11 cellular contexts compared by ENCODE assay signal in genomic region chr3:127699098-127699945, GRCh38. TPM values are rescaled to one million over a fixed set of nuclear protein-coding genes. Genes with fewer than 3 reads are reported as not detected.
DNase-seq lines count a peak whose midpoint lies in the region; ATAC-seq lines count a peak whose summit lies in the region.
"Had no signal": no experiment of that assay in that cellular context is flagged by ENCODE, and none has a peak within 500 bp of the region (broad histone marks: within the 10 kb centered on the region; RNA-seq: fewer than 3 reads in every experiment).

No MANE protein-coding gene starts in this region.

- WGBS in esophagus, 2 donors: 65 to 72% methylated on average over 5 of the region's 5 CpGs
- no CpG with 5 or more reads among the region's 5 CpGs for WGBS in neuronal stem cell (ENCODE audit: extremely low coverage in 2 of 2, insufficient read length in 2 of 2, insufficient replicate concordance in 1 of 2), 2 donors

- H3K79me1 ChIP-seq in neuronal stem cell (ENCODE audit: low read depth, low read length): no peaks in the 10 kb centered on the region

- H3K4me2 ChIP-seq in neuronal stem cell (ENCODE audit: insufficient read depth, low read length, poor library complexity, severe bottlenecking): no peak overlapping the region

- peak overlapping the region; percentile 46 for H2BK15ac ChIP-seq in neuronal stem cell (ENCODE audit: low read length)

- DNase-seq in cardiac septum (ENCODE audit: low spot score) (peak; percentile 44), left ventricle myocardium superior (no peak), neuronal stem cell (ENCODE audit: low spot score) (no peak), HK-2 (ENCODE audit: unreplicated experiment) (no peak)
- DNase-seq in activated CD8-positive, alpha-beta T cell treated with anti-CD3 and anti-CD28 coated beads, Interleukin-2, amount 10 ng/mL, durations not matched to agents 7 days and 5 days: no peak
- DNase-seq: activated CD4-positive, alpha-beta T cell treated with anti-CD3 and anti-CD28 coated beads for 1 hour; activated naive CD4-positive, alpha-beta T cell treated with anti-CD3 and anti-CD28 coated beads, Interleukin-2, amount 50 U/mL, for 16 hours; NCI-H1417 treated with DMSO at 0.1 percent for 48 hours had no signal

- no peak overlapping the region for H3K14ac ChIP-seq in neuronal stem cell (ENCODE audit: low read length)

- no peak overlapping the region for H4K91ac ChIP-seq in neuronal stem cell (ENCODE audit: low read depth, low read length, poor library complexity)

- H3K4me1 Mint-ChIP-seq in activated CD8-positive, alpha-beta T cell treated with anti-CD3 and anti-CD28 coated beads, Interleukin-2, amount 10 ng/mL, durations not matched to agents 7 days and 5 days (ENCODE audit: low read depth): peaks cover 9% of the 10 kb centered on the region

- no peak overlapping the region for H3K27ac Mint-ChIP-seq in activated CD8-positive, alpha-beta T cell treated with anti-CD3 and anti-CD28 coated beads, Interleukin-2, amount 10 ng/mL, durations not matched to agents 7 days and 5 days

- peak overlapping the region; percentile 49 for H3K23ac ChIP-seq in neuronal stem cell (ENCODE audit: low read depth, low read length, poor library complexity)

- H3K36me3 Mint-ChIP-seq in activated CD8-positive, alpha-beta T cell treated with anti-CD3 and anti-CD28 coated beads, Interleukin-2, amount 10 ng/mL, durations not matched to agents 7 days and 5 days (ENCODE audit: low read depth): no peaks in the 10 kb centered on the region

- H3K9me3 Mint-ChIP-seq in activated CD8-positive, alpha-beta T cell treated with anti-CD3 and anti-CD28 coated beads, Interleukin-2, amount 10 ng/mL, durations not matched to agents 7 days and 5 days (ENCODE audit: insufficient read depth): no peaks in the 10 kb centered on the region

- no peak overlapping the region for H3K4ac ChIP-seq in neuronal stem cell (ENCODE audit: low read length)

- H2BK120ac ChIP-seq in neuronal stem cell (ENCODE audit: low read depth, low read length): peak overlapping the region; percentile 57

- H3K18ac ChIP-seq in neuronal stem cell (ENCODE audit: low read length): peak overlapping the region; percentile 44

- H3K27me3 ChIP-seq in esophagus (ENCODE audit: control insufficient read depth in 1 of 2, insufficient read depth in 2 of 2, low read length in 2 of 2) (no peaks in the 10 kb centered on the region), neuronal stem cell (ENCODE audit: control insufficient read depth in 3 of 3, insufficient read depth in 3 of 3, low read depth in 1 of 3, low read length in 3 of 3) (no peaks in the 10 kb centered on the region)

- intact Hi-C loops in cardiac septum (cut with DNase I) (loop anchor here (5.0 kb wide), 2 partner anchors 213 to 263 kb away; no protein-coding TSS in a partner anchor), left ventricle myocardium superior (cut with micrococcal nuclease) (loop anchor here (5.0 to 10.0 kb wide), 2 partner anchors 45 to 123 kb away; partner anchors contain the start of gene MGLL)

- H4K8ac ChIP-seq in neuronal stem cell (ENCODE audit: low read depth, low read length): no peak overlapping the region

- peak overlapping the region; percentile 86 for H2BK12ac ChIP-seq in neuronal stem cell (ENCODE audit: low read length)

- H2AK5ac ChIP-seq in neuronal stem cell (ENCODE audit: low read depth, low read length): peak overlapping the region; percentile 91

- CTCF ChIA-PET in activated CD8-positive, alpha-beta T cell treated with anti-CD3 and anti-CD28 coated beads, Interleukin-2, amount 10 ng/mL, durations not matched to agents 7 days and 5 days (lab: Charles Lee): interaction anchor here (1.7 kb wide), 1 partner anchor 124 kb away, joined by 7 read pairs; no protein-coding TSS in a partner anchor

- H3K9me3 ChIP-seq in esophagus (ENCODE audit: control insufficient read depth in 2 of 2, insufficient read depth in 1 of 2, low read depth in 1 of 2, low read length in 1 of 2) (no peaks in the 10 kb centered on the region), neuronal stem cell (replicated peaks in 1 of 2; ENCODE audit: control insufficient read depth in 2 of 2, insufficient read depth in 1 of 2, low read depth in 1 of 2, low read length in 2 of 2) (no peaks in the 10 kb centered on the region)

- peaks cover 4% of the 10 kb centered on the region for H3K27me3 Mint-ChIP-seq in activated CD8-positive, alpha-beta T cell treated with anti-CD3 and anti-CD28 coated beads, Interleukin-2, amount 10 ng/mL, durations not matched to agents 7 days and 5 days (ENCODE audit: low read depth)

- H3K4me3 Mint-ChIP-seq in activated CD8-positive, alpha-beta T cell treated with anti-CD3 and anti-CD28 coated beads, Interleukin-2, amount 10 ng/mL, durations not matched to agents 7 days and 5 days: no peak overlapping the region

- H3K36me3 ChIP-seq in esophagus (ENCODE audit: control insufficient read depth in 2 of 2, insufficient read depth in 2 of 2, low read length in 1 of 2): peaks cover 0 to 4% of the 10 kb centered on the region in 2 donors
- H3K36me3 ChIP-seq in neuronal stem cell (replicated peaks in 1 of 2; ENCODE audit: control insufficient read depth in 2 of 2, insufficient read depth in 2 of 2, low read length in 2 of 2): no peaks in the 10 kb centered on the region

- peak overlapping the region; percentile 69 to 90 for H3K27ac ChIP-seq in esophagus (ENCODE audit: low read depth in 2 of 2, low read length in 1 of 2)
- no peak overlapping the region for H3K27ac ChIP-seq in neuronal stem cell (replicated peaks; ENCODE audit: low read length)

- H2AFZ ChIP-seq in neuronal stem cell (ENCODE audit: low read length): no peak overlapping the region

- POLR2A ChIA-PET in activated CD8-positive, alpha-beta T cell treated with anti-CD3 and anti-CD28 coated beads, Interleukin-2, amount 10 ng/mL, durations not matched to agents 7 days and 5 days (lab: Charles Lee): no interaction called here

- H3K4me1 ChIP-seq in esophagus (ENCODE audit: control insufficient read depth in 2 of 2, insufficient read depth in 2 of 2, low read length in 1 of 2) (peaks cover 0 to 26% of the 10 kb centered on the region in 2 donors), neuronal stem cell (ENCODE audit: control insufficient read depth in 2 of 2, insufficient read depth in 1 of 2, low read depth in 1 of 2, low read length in 2 of 2) (peaks cover 3 to 11% of the 10 kb centered on the region in 2 donors)

- H3K4me3 ChIP-seq in esophagus (ENCODE audit: low read depth in 1 of 2, low read length in 2 of 2) (no peak overlapping the region), neuronal stem cell (ENCODE audit: low read length in 2 of 2) (no peak overlapping the region)

- H3K9ac ChIP-seq in neuronal stem cell (ENCODE audit: low read depth, low read length, poor library complexity): no peak overlapping the region

- no peak for ATAC-seq in left ventricle myocardium superior
- no peak for ATAC-seq in HG03139 (IDR thresholded peaks at IDR 0.05; ENCODE audit: unreplicated experiment)
- no peak for ATAC-seq in activated CD8-positive, alpha-beta T cell treated with anti-CD3 and anti-CD28 coated beads, Interleukin-2, amount 10 ng/mL, durations not matched to agents 7 days and 5 days
- no peak for ATAC-seq in GM19035 (IDR thresholded peaks at IDR 0.05; ENCODE audit: unreplicated experiment)

- H2BK5ac ChIP-seq in neuronal stem cell (ENCODE audit: low read length): no peak overlapping the region

RNA-seq across cellular contexts. Expression of gene ABTB1, which starts 26.6 kb away (rescaled TPM):
- total RNA-seq in cardiac septum (25.5 TPM), left ventricle myocardium superior (34.2 TPM)
- 10 to 100 TPM; 15.4 to 19.0 TPM for polyA plus RNA-seq in esophagus
- polyA plus RNA-seq in neuronal stem cell (2013, experiment 1 of 2): 5.8 TPM
- 6.1 TPM for polyA plus RNA-seq in neuronal stem cell (2013, experiment 2 of 2)
- total RNA-seq in activated CD8-positive, alpha-beta T cell treated with anti-CD3 and anti-CD28 coated beads, Interleukin-2, amount 10 ng/mL, durations not matched to agents 7 days and 5 days: 10 to 100 TPM; 15.6 to 16.5 TPM
